ENCODE assay signal across 8 cellular contexts in the genomic region with DNA sequence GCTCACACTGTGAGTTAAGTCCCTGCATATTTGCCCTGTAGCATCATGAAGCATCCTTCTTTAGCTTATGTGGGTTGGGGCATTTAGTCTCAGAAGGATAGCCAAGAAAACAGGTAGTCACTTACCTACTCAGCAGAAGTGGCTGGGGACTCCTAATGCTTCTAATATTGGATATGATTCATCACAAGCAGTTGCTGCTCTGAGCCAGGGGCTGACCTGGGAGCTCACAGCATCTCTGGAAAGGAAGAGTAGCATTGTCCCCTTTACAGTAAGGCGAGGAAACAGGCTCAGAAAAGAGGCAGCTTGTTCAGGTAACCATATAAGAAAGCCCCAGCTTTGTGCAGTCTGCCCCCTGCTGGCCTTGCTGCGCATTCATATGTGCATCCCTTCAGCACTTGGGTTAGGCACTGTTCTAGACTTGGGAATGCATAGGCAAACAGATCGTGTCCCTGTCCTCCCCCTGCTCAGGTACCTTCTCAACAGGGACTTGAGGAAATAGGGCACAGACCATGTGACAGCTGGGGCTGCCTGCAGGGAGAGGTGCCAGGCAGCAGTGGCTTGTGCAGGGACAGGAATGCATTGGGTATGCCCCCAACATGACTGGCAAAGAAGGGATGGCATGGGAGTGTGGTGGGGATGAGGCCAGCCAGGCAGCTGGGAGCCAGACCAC. TPM values are rescaled to one million over a fixed set of nuclear protein-coding genes. Genes with fewer than 3 reads are reported as not detected.
DNase-seq lines count a peak whose midpoint lies in the region; ATAC-seq lines count a peak whose summit lies in the region.

No MANE protein-coding gene starts in this region.

- DNase-seq in DMS 273 (lab: John Stamatoyannopoulos, UW; ENCODE audit: unreplicated experiment) (peak; percentile 69), DMS 273 treated with DMSO at 0.1 percent for 48 hours (lab: John Stamatoyannopoulos, UW) (no peak), RPMI8226 (peak; percentile 68), glomerular visceral epithelial cell (ENCODE audit: extremely low spot score) (peak; percentile 61), posterior vena cava (ENCODE audit: low spot score) (peak; percentile 91), ureter (ENCODE audit: low spot score) (peak; percentile 77)
- DNase-seq in activated effector memory CD4-positive, alpha-beta T cell treated with anti-CD3 and anti-CD28 coated beads, Interleukin-2, amount 50 U/mL, for 16 hours, result peak; percentile 93

- ATAC-seq in HG03135 (IDR thresholded peaks at IDR 0.05; ENCODE audit: unreplicated experiment), result peak; percentile 66

- intact Hi-C loops in posterior vena cava (cut with DNase I), result loop anchor here in 1 of 2 donors (2.0 kb wide), 1 partner anchor 153 kb away; no protein-coding TSS in a partner anchor

RNA-seq across cellular contexts. Expression of a gene that starts 35.7 kb away (rescaled TPM):
- total RNA-seq in posterior vena cava (10 to 100 TPM; 30.5 to 42.6 TPM), ureter (44.8 TPM)
